ENCODE assay signal across 13 cellular contexts in the genomic region with DNA sequence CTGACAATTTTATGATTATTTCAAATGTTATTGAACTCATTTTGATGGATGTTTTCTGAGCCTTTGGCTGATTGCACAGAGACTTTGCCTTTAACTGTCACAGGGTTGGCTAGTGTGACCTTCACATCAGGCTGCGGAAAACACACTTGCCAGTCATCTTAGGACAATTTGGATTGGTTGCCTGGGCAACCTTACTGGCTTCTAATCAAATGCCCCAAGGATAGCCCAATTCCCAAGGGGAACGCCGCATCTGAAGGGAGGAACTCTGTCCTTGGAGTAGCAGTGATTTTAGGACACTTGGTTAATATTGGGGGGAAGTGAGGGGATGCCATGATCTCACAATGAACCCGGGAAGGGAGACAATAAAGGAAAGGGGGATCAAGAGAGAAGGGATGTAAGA. TPM values are rescaled to one million over a fixed set of nuclear protein-coding genes. Genes with fewer than 3 reads are reported as not detected.
A peak's percentile ranks its signal among the peaks of the same experiment; 100 is the strongest.
DNase-seq lines count a peak whose midpoint lies in the region; ATAC-seq and TF ChIP-seq lines count a peak whose summit lies in the region.
"Had no signal": no experiment of that assay in that cellular context is flagged by ENCODE, and none has a peak within 500 bp of the region (broad histone marks: within the 10 kb centered on the region; RNA-seq: fewer than 3 reads in every experiment).

No MANE protein-coding gene starts in this region.

- H3K36me3 Mint-ChIP-seq in brain, result peaks cover 8% of the 10 kb centered on the region
- no peaks in the 10 kb centered on the region for H3K36me3 Mint-ChIP-seq in activated naive CD4-positive, alpha-beta T cell treated with anti-CD3 and anti-CD28 coated beads for 36 hours (ENCODE audit: low read depth)
- H3K36me3 Mint-ChIP-seq: CD4-positive, alpha-beta memory T cell had no signal

- no peaks in the 10 kb centered on the region for H3K27me3 ChIP-seq in BE2C

- TF ChIP-seq CTCF in BE2C (IDR thresholded peaks at IDR 0.05; ENCODE audit: low read depth, low read length) (no peak), brain (conservative IDR thresholded peaks at IDR 0.05) (no peak)

- intact Hi-C loops in activated naive CD4-positive, alpha-beta T cell treated with anti-CD3 and anti-CD28 coated beads for 36 hours (cut with micrococcal nuclease), result no loop called here

- H3K27me3 Mint-ChIP-seq in brain, result peaks cover 27% of the 10 kb centered on the region
- H3K27me3 Mint-ChIP-seq in activated naive CD4-positive, alpha-beta T cell treated with anti-CD3 and anti-CD28 coated beads for 36 hours (ENCODE audit: low read depth), result peaks cover 34% of the 10 kb centered on the region

- DNase-seq in NCI-H187 (lab: John Stamatoyannopoulos, UW), result peak; percentile 2 to 13
- DNase-seq in NCI-H187 treated with DMSO at 0.1 percent for 48 hours (lab: John Stamatoyannopoulos, UW), result no peak
- DNase-seq in BE2C, result peak; percentile 50
- DNase-seq in NCI-H2227 (lab: John Stamatoyannopoulos, UW; ENCODE audit: unreplicated experiment), result peak; percentile 55
- DNase-seq in activated naive CD4-positive, alpha-beta T cell treated with anti-CD3 and anti-CD28 coated beads for 36 hours, result no peak
- DNase-seq: CD4-positive, alpha-beta memory T cell; EL; GM23248; H7 had no signal

- no peak for ATAC-seq in HG02852 (IDR thresholded peaks at IDR 0.05; ENCODE audit: unreplicated experiment)
- ATAC-seq in HG02798 (IDR thresholded peaks at IDR 0.05; ENCODE audit: poor library complexity, unreplicated experiment), result no peak

- H3K9me3 Mint-ChIP-seq in brain, result peaks cover 0 to 4% (median 0%) of the 10 kb centered on the region in 5 experiments
- H3K9me3 Mint-ChIP-seq in activated naive CD4-positive, alpha-beta T cell treated with anti-CD3 and anti-CD28 coated beads for 36 hours, result no peaks in the 10 kb centered on the region

- no peak overlapping the region; the same call in 1 of the 2 replicates for H3K4me3 ChIP-seq in BE2C (ENCODE audit: low read depth, low read length)
- H3K4me3 ChIP-seq: GM23248 had no signal

- no peaks in the 10 kb centered on the region for H3K9me3 ChIP-seq in BE2C

- H3K4me1 Mint-ChIP-seq in brain, result peaks cover 35% of the 10 kb centered on the region
- no peaks in the 10 kb centered on the region for H3K4me1 Mint-ChIP-seq in activated naive CD4-positive, alpha-beta T cell treated with anti-CD3 and anti-CD28 coated beads for 36 hours (ENCODE audit: low read depth)
- H3K4me1 Mint-ChIP-seq: B cell; CD4-positive, alpha-beta memory T cell had no signal

- CTCF ChIA-PET in activated naive CD4-positive, alpha-beta T cell treated with anti-CD3 and anti-CD28 coated beads for 36 hours (lab: Charles Lee), result no interaction called here

- no peaks in the 10 kb centered on the region for H3K36me3 ChIP-seq in BE2C

- peak overlapping the region in 4 of 5 experiments; percentile 22 to 96 (median 57) for H3K27ac Mint-ChIP-seq in brain
- H3K27ac Mint-ChIP-seq in activated naive CD4-positive, alpha-beta T cell treated with anti-CD3 and anti-CD28 coated beads for 36 hours, result no peak overlapping the region
- H3K27ac Mint-ChIP-seq: B cell; CD4-positive, alpha-beta memory T cell had no signal

- H3K4me1 ChIP-seq in BE2C, result peaks cover 4% of the 10 kb centered on the region

- peak overlapping the region in 4 of 5 experiments; percentile 15 to 63 (median 34) for H3K4me3 Mint-ChIP-seq in brain
- no peak overlapping the region for H3K4me3 Mint-ChIP-seq in activated naive CD4-positive, alpha-beta T cell treated with anti-CD3 and anti-CD28 coated beads for 36 hours
- H3K4me3 Mint-ChIP-seq: B cell; CD4-positive, alpha-beta memory T cell had no signal

RNA-seq across cellular contexts. Expression of a gene that starts 29.5 kb away (rescaled TPM):
- 2.5 TPM for polyA plus RNA-seq in BE2C (2012; ENCODE audit: insufficient read depth, insufficient read length, low read depth)
- 3.6 TPM for polyA plus RNA-seq in brain (ENCODE audit: insufficient read depth, low read depth, low replicate concordance)
- 1 to 10 TPM; 1.9 to 2.3 TPM for total RNA-seq in activated naive CD4-positive, alpha-beta T cell treated with anti-CD3 and anti-CD28 coated beads for 36 hours
- total RNA-seq: B cell had no signal

Comparison
In these comparisons a context has a peak if more than half of its experiments do, and no peak if none do; other contexts are left out.
1. DNase-seq: peak in NCI-H187 (2 of 2), BE2C (single experiment) and NCI-H2227 (single experiment); none in NCI-H187 treated with DMSO at 0.1 percent for 48 hours (single experiment) and activated naive CD4-positive, alpha-beta T cell treated with anti-CD3 and anti-CD28 coated beads for 36 hours (single experiment).